ENCODE assay signal across 15 cellular contexts in the genomic region with DNA sequence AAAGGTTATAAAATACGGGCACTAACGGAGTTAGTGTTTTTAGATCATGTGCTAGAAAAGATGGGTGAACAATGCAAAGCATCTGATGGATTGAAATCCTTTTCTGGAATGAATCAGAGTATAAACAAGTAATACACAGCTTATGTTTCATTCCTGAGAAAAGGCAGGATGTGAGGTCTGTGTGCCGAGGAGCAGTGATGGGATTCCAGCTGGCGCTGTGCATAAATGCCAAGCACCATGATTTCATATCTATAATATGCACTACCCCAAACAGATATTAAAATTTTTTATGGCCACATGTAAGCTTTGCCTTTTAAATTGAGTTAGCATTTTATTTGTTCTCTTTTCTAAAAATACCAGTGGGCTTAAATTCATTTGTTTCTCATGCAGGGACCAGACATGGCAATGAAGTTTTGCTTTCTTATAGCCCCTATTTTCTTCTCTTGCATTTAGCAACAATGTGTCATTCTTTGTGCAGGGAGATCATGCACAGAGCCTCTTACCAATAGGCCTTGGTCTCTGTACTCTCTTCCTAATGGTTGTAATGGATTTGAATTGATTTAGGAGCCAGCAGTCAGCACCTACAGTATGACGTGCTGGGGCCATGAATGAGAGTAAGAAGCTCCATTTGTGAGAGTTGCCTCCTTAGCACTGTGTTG.
A peak's percentile ranks its signal among the peaks of the same experiment; 100 is the strongest.
DNase-seq lines count a peak whose midpoint lies in the region; ATAC-seq and TF ChIP-seq lines count a peak whose summit lies in the region.
"Had no signal": no experiment of that assay in that cellular context is flagged by ENCODE, and none has a peak within 500 bp of the region (broad histone marks: within the 10 kb centered on the region; RNA-seq: fewer than 3 reads in every experiment).

No MANE protein-coding gene starts in this region.

- CTCF ChIA-PET in AG04449 (lab: Yijun Ruan, JAX), result interaction anchor here (0.8 to 1.5 kb wide), 5 partner anchors 10 to 216 kb away, joined by 3 to 7 read pairs (median 4); no protein-coding TSS in a partner anchor

- DNase-seq in AG04449 (ENCODE audit: low read depth, low spot score) (peak; percentile 92), GM04504 (ENCODE audit: low read depth) (peak; percentile 88), astrocyte of the cerebellum (ENCODE audit: low read depth) (peak; percentile 20), mucosa of gallbladder (ENCODE audit: low spot score) (peak; percentile 13), NCI-H526 (lab: John Stamatoyannopoulos, UW) (no peak)
- DNase-seq: activated CD4-positive, alpha-beta memory T cell treated with anti-CD3 and anti-CD28 coated beads for 36 hours; activated gamma-delta T cell; NCI-H1436; NCI-H524 treated with DMSO at 0.1 percent for 48 hours; RPMI8226; stimulated activated CD8-positive, alpha-beta memory T cell treated with anti-CD3 and anti-CD28 coated beads, Interleukin-4, amount 100 ng/mL, for 48 hours had no signal

- POLR2A ChIA-PET in AG04449 (lab: Yijun Ruan, JAX), result interaction anchor here (0.5 to 3.4 kb wide), 9 partner anchors 13 to 1490 kb away, joined by 3 to 15 read pairs (median 3); no protein-coding TSS in a partner anchor

- TF ChIP-seq CTCF in AG04449 (IDR thresholded peaks at IDR 0.05; ENCODE audit: insufficient read depth, low read length, missing control alignments) (no peak), astrocyte of the cerebellum (IDR thresholded peaks at IDR 0.05; ENCODE audit: low read depth, low read length, missing control alignments) (no peak)

- in situ Hi-C loops in astrocyte of the cerebellum (cut with HindIII; ENCODE audit: low sequenced_read_pairs), result no loop called here

- ATAC-seq in HG02970 (IDR thresholded peaks at IDR 0.05; ENCODE audit: low FRiP score, unreplicated experiment) (no peak), GM21723 (IDR thresholded peaks at IDR 0.05; ENCODE audit: unreplicated experiment) (no peak), HG02870 (IDR thresholded peaks at IDR 0.05; ENCODE audit: unreplicated experiment) (no peak)
- ATAC-seq: K562 had no signal

- H3K4me3 ChIP-seq in AG04449 (ENCODE audit: low read depth, low read length) (no peak overlapping the region), astrocyte of the cerebellum (ENCODE audit: low read depth, low read length) (no peak overlapping the region)
- H3K4me3 ChIP-seq: K562 had no signal

Comparison
In these comparisons a context has a peak if more than half of its experiments do, and no peak if none do; other contexts are left out.
1. DNase-seq: peak in AG04449 (single experiment), GM04504 (single experiment), astrocyte of the cerebellum (single experiment) and mucosa of gallbladder (single experiment); none in NCI-H526 (0 of 2).